18 cellular contexts compared by ENCODE assay signal in genomic region chr7:64509583-64509982, GRCh38.
"Had no signal": no experiment of that assay in that cellular context is flagged by ENCODE, and none has a peak within 500 bp of the region (broad histone marks: within the 10 kb centered on the region; RNA-seq: fewer than 3 reads in every experiment).

No MANE protein-coding gene starts in this region.

- H3K36me3 ChIP-seq: prostate gland, uterus had no signal

- H3K4me1 ChIP-seq: body of pancreas, heart right ventricle, prostate gland, right atrium auricular region, suprapubic skin, transverse colon, uterus had no signal

- H3K27me3 ChIP-seq: body of pancreas, heart right ventricle, right atrium auricular region, suprapubic skin, transverse colon, uterus had no signal

- H3K9me3 ChIP-seq: prostate gland had no signal

- H3K27ac ChIP-seq: body of pancreas, heart right ventricle, prostate gland, right atrium auricular region, skin epidermis, suprapubic skin, transverse colon, uterus, VCaP had no signal

- DNase-seq: activated CD4-positive, CD25-positive, alpha-beta regulatory T cell treated with anti-CD3 and anti-CD28 coated beads, Interleukin-2, amount 50 U/mL, for 72 hours; activated gamma-delta T cell treated with Interleukin-2 at 50 U/mL for 16 hours; amygdala; body of pancreas; dermis blood vessel endothelial cell; heart right ventricle; left ventricle myocardium superior; mucosa of descending colon; naive thymus-derived CD8-positive, alpha-beta T cell; stimulated activated naive CD8-positive, alpha-beta T cell treated with anti-CD3 and anti-CD28 coated beads, Interleukin-15, Interleukin-2, amounts not matched to agents 100 U/mL and 50 U/mL, for 24 hours; T-helper 2 cell; transverse colon; uterus had no signal

- H3K4me3 ChIP-seq: body of pancreas, heart right ventricle, mucosa of descending colon, prostate gland, right atrium auricular region, skin epidermis, suprapubic skin, transverse colon, uterus had no signal
